ENCODE assay signal across 11 cellular contexts in genomic region chr3:160395297-160395696, GRCh38. TPM values are rescaled to one million over a fixed set of nuclear protein-coding genes. Genes with fewer than 3 reads are reported as not detected.
DNase-seq lines count a peak whose midpoint lies in the region; ATAC-seq, FAIRE-seq and TF ChIP-seq lines count a peak whose summit lies in the region.
"Had no signal": no experiment of that assay in that cellular context is flagged by ENCODE, and none has a peak within 500 bp of the region (broad histone marks: within the 10 kb centered on the region; RNA-seq: fewer than 3 reads in every experiment).

No MANE protein-coding gene starts in this region.

- no peaks in the 10 kb centered on the region for H3K9me2 ChIP-seq in GM23248 (ENCODE audit: insufficient read depth)

- FAIRE-seq in pancreas (lab: Jason Lieb, UNC) = no peak

- no peaks in the 10 kb centered on the region for H3K9me3 ChIP-seq in GM23248 (ENCODE audit: low read depth)
- no peaks in the 10 kb centered on the region for H3K9me3 ChIP-seq in pancreas
- H3K9me3 ChIP-seq in tibial artery = no peaks in the 10 kb centered on the region
- H3K9me3 ChIP-seq: heart left ventricle had no signal

- H3K4me1 ChIP-seq in GM23248 (ENCODE audit: insufficient read depth) (peaks cover 22% of the 10 kb centered on the region), pancreas (peaks cover 0 to 8% (median 5%) of the 10 kb centered on the region in 3 donors), tibial artery (peaks cover 0 to 9% (median 7%) of the 10 kb centered on the region in 4 donors)

- DNase-seq in GM23248 = peak; percentile 85
- DNase-seq in NCI-H446 (lab: John Stamatoyannopoulos, UW) = peak; percentile 27 to 60
- peak; percentile 69 to 70 for DNase-seq in cardiac fibroblast (ENCODE audit: low read depth in 2 of 2)
- DNase-seq in pancreas = no peak
- DNase-seq in RKO (ENCODE audit: low spot score) = no peak
- no peak for DNase-seq in tibial artery
- DNase-seq: activated T-cell treated with anti-CD3 and anti-CD28 coated beads, Interleukin-2, amount 50 U/mL, for 1 hour; heart left ventricle; NCI-H526 treated with DMSO at 0.1 percent for 48 hours had no signal

- no peaks in the 10 kb centered on the region for H4K20me1 ChIP-seq in GM23248 (ENCODE audit: insufficient read depth)

- no peaks in the 10 kb centered on the region for H3K36me3 ChIP-seq in GM23248 (ENCODE audit: low read depth)
- no peaks in the 10 kb centered on the region for H3K36me3 ChIP-seq in pancreas
- H3K36me3 ChIP-seq in tibial artery = no peaks in the 10 kb centered on the region

- TF ChIP-seq CTCF in cardiac fibroblast (IDR thresholded peaks at IDR 0.05; ENCODE audit: low read depth, low read length) (no peak), pancreas (IDR thresholded peaks at IDR 0.05) (no peak), tibial artery (IDR thresholded peaks at IDR 0.05) (no peak)

- intact Hi-C loops in pancreas (cut with DNase I) = no loop called here
- intact Hi-C loops in tibial artery (cut with DNase I; ENCODE audit: low total_unique reads) = no loop called here

- peak overlapping the region; percentile 47 for H3K4me2 ChIP-seq in GM23248 (ENCODE audit: unreplicated experiment)

- H3K27ac ChIP-seq in GM23248 = peak overlapping the region; percentile 28; the same call in 1 of the 2 replicates
- peak overlapping the region in 3 of 4 donors; percentile 17 to 42 (median 42) for H3K27ac ChIP-seq in pancreas
- no peak overlapping the region for H3K27ac ChIP-seq in tibial artery
- H3K27ac ChIP-seq: heart left ventricle had no signal

- no peak overlapping the region for H2AFZ ChIP-seq in GM23248

- H3K79me2 ChIP-seq in GM23248 (ENCODE audit: insufficient read depth) = peaks cover 87% of the 10 kb centered on the region

- peaks cover 19% of the 10 kb centered on the region for H3F3A ChIP-seq in GM23248 (ENCODE audit: insufficient read depth)

- H3K9ac ChIP-seq in GM23248 = no peak overlapping the region

- in situ Hi-C loops in GM23248 (cut with MboI) = no loop called here

- H3K27me3 ChIP-seq in GM23248 (replicated peaks; ENCODE audit: insufficient read depth) (no peaks in the 10 kb centered on the region), pancreas (no peaks in the 10 kb centered on the region), tibial artery (no peaks in the 10 kb centered on the region)
- H3K27me3 ChIP-seq: heart left ventricle had no signal

- H3K4me3 ChIP-seq in GM23248 (no peak overlapping the region), cardiac fibroblast (replicated peaks in 1 of 2; ENCODE audit: low read depth in 2 of 2, low read length in 2 of 2) (no peak overlapping the region), pancreas (no peak overlapping the region), tibial artery (no peak overlapping the region)
- H3K4me3 ChIP-seq: heart left ventricle had no signal

- ATAC-seq in pancreas = no peak
- ATAC-seq in GM18870 (IDR thresholded peaks at IDR 0.05; ENCODE audit: unreplicated experiment) = no peak
- ATAC-seq: heart left ventricle, sciatic nerve had no signal

RNA-seq across cellular contexts. Expression of gene IFT80, which starts 3.7 kb away (rescaled TPM):
- total RNA-seq in GM23248 (2014; rRNA removed; shearing (Covaris generic)) = 48.4 and 59.4 TPM in 2 replicates
- 15.2 and 19.8 TPM in 2 replicates for polyA plus RNA-seq in GM23248 (2016; fragmentation: Nextera tagmentation; extraction: Ambion mirVana)
- total RNA-seq in pancreas = 10 to 100 TPM in 2 of 6 donors, 1 to 10 TPM in 4; 5.2 to 14.8 (median 8.6) TPM
- polyA plus RNA-seq in pancreas = 10 to 100 TPM; 12.0 to 27.7 TPM

RNA-seq across cellular contexts. Expression of gene SMC4, which starts 4.2 kb away (rescaled TPM):
- total RNA-seq in GM23248 (2014; rRNA removed; shearing (Covaris generic)) = 40.2 and 73.6 TPM in 2 replicates
- polyA plus RNA-seq in GM23248 (2016; fragmentation: Nextera tagmentation; extraction: Ambion mirVana) (69.7 and 88.2 TPM in 2 replicates), pancreas (10 to 100 TPM in 1 of 2 donors, 1 to 10 TPM in 1; 9.4 to 14.7 TPM)
- total RNA-seq in pancreas = 10 to 100 TPM in 3 of 6 donors, 1 to 10 TPM in 3; 6.5 to 15.7 (median 9.8) TPM

RNA-seq across cellular contexts. Expression of gene TRIM59, which starts 54.3 kb away (rescaled TPM):
- total RNA-seq in GM23248 (2014; rRNA removed; shearing (Covaris generic)) = 14.8 and 26.1 TPM in 2 replicates
- polyA plus RNA-seq in GM23248 (2016; fragmentation: Nextera tagmentation; extraction: Ambion mirVana) (23.9 and 25.0 TPM in 2 replicates), pancreas (1 to 10 TPM in 1 of 2 donors, under 1 TPM in 1; 0.53 to 1.6 TPM)
- total RNA-seq in pancreas = 1 to 10 TPM in 5 of 6 donors, under 1 TPM in 1; 0.95 to 3.3 (median 1.6) TPM

Comparison
In these comparisons a context has a peak if more than half of its experiments do, and no peak if none do; other contexts are left out.
1. DNase-seq: peak in GM23248 (single experiment), NCI-H446 (2 of 2) and cardiac fibroblast (2 of 2); none in pancreas (0 of 6), RKO (single experiment) and tibial artery (0 of 2).
2. H3K27ac ChIP-seq: peak in GM23248 (single experiment) and pancreas (3 of 4); none in tibial artery (0 of 2).